In the genomic region with DNA sequence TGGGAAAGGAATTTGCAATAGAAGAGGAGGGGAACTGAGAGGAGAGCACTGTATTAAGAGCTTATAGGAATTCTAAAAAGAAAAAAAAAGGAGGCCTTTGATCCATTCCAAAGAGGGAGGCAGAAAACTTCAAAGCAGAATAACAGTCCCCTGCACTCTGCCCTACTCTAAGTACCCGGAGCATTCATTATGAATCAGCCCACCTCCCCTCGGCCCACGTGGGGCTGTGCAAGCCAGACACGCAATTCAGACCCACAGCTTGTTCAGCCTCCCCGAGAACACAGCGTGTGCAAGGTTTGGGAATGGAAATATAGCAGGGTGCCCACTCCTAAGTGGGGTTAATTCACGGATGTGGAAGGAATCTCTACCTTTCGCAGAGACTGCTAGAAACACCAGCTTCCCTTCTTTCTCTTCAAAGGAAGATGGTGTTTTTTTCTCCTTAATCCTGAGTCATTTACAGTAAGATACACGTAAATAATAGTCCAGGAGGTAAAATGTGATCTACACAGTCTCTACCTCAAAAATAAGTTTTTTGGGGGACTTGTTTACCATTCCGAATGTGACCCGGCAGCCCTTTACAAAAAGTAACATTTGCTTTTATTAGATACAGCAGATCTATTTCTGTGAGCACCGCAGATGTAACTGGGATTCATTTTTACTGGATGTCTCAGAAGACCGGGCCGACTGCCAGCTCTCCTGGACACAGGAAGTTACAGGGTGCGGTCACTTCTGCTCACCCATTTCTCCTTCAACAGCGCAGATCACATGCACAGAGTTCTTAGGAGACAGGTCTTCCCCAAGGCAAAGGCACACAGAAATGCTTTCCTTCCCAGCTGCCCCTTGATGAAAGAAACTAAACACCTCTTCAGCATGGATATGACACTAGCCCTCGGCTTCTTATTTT, we compare ENCODE assay signal across 9 cellular contexts.
A peak's percentile ranks its signal among the peaks of the same experiment; 100 is the strongest.
DNase-seq lines count a peak whose midpoint lies in the region; ATAC-seq, FAIRE-seq and TF ChIP-seq lines count a peak whose summit lies in the region.
"Had no signal": no experiment of that assay in that cellular context is flagged by ENCODE, and none has a peak within 500 bp of the region (broad histone marks: within the 10 kb centered on the region; RNA-seq: fewer than 3 reads in every experiment).

No MANE protein-coding gene starts in this region.

- peak; percentile 93 to 97 for ATAC-seq in A549
- ATAC-seq in HG03135 (IDR thresholded peaks at IDR 0.05; ENCODE audit: unreplicated experiment): no peak

- no peak for TF ChIP-seq POLR2A in A549 (IDR thresholded peaks at IDR 0.05; ENCODE audit: low read length)

- H3K4me2 ChIP-seq in A549: peak overlapping the region; percentile 79
- no peak overlapping the region for H3K4me2 ChIP-seq in mesendoderm (ENCODE audit: low read length)

- no peak for TF ChIP-seq EP300 in A549 (IDR thresholded peaks at IDR 0.05)

- H4K5ac ChIP-seq in mesendoderm (ENCODE audit: low read length): no peak overlapping the region

- CTCF ChIA-PET in A549 (lab: Yijun Ruan, JAX): interaction anchor here (0.6 to 1.7 kb wide), 3 partner anchors 8 to 243 kb away, joined by 3 to 8 read pairs (median 4); no protein-coding TSS in a partner anchor

- H2BK120ac ChIP-seq in mesendoderm (ENCODE audit: low read depth, low read length): peak overlapping the region; percentile 63

- no peak overlapping the region for H2BK15ac ChIP-seq in mesendoderm (replicated peaks; ENCODE audit: low read depth)

- H2AK5ac ChIP-seq in mesendoderm (ENCODE audit: low read length): no peak overlapping the region

- peak overlapping the region; percentile 44 for H3K56ac ChIP-seq in mesendoderm (ENCODE audit: low read length)

- H3K23ac ChIP-seq in mesendoderm (ENCODE audit: low read length): no peak overlapping the region

- no peak overlapping the region for H3K4ac ChIP-seq in mesendoderm (ENCODE audit: low read depth, low read length)

- peak overlapping the region; percentile 17 for H2BK5ac ChIP-seq in mesendoderm (ENCODE audit: low read length)

- H3K4me1 ChIP-seq in A549 (peaks cover 32% of the 10 kb centered on the region), mesendoderm (ENCODE audit: control insufficient read depth, low read depth, low read length) (peaks cover 8% of the 10 kb centered on the region)

- peak overlapping the region; percentile 80 for H3K18ac ChIP-seq in mesendoderm (ENCODE audit: low read length)

- peaks cover 4% of the 10 kb centered on the region; the same call in 1 of the 3 replicates for H3K9me3 ChIP-seq in A549

- H3K4me3 ChIP-seq in A549 (no peak overlapping the region), mesendoderm (ENCODE audit: low read length) (no peak overlapping the region)

- no peak for TF ChIP-seq RAD21 in A549 (conservative IDR thresholded peaks at IDR 0.05 in 1 of 2, IDR thresholded peaks at IDR 0.05 in 1 of 2)

- TF ChIP-seq CTCF in A549 (IDR thresholded peaks at IDR 0.05): no peak

- H3K27ac ChIP-seq in A549 (peak overlapping the region; percentile 76 to 89), cingulate gyrus (ENCODE audit: low read depth, low read length) (peak overlapping the region; percentile 12), mesendoderm (ENCODE audit: low read depth, low read length) (no peak overlapping the region)

- in situ Hi-C loops in KBM-7 (cut with MboI; ENCODE audit: low pct_unique_long_range_greater_than_20kb, low sequenced_read_pairs): no loop called here

- DNase-seq in A549 (ENCODE audit: low read depth in 1 of 2, low spot score in 1 of 2) (peak; percentile 31 to 81), LHCN-M2 (ENCODE audit: low read depth) (peak; percentile 94), mesendoderm (no peak), NCI-H187 (lab: John Stamatoyannopoulos, UW) (no peak), hippocampal formation (lab: John Stamatoyannopoulos, UW) (no peak), KBM-7 (no peak)
- DNase-seq: NCI-H1436 treated with DMSO at 0.1 percent for 48 hours had no signal

- POLR2A ChIA-PET in A549 (lab: Yijun Ruan, JAX): interaction anchor here (1.0 kb wide), 1 partner anchor 39 kb away, joined by 4 read pairs; no protein-coding TSS in a partner anchor

- no peaks in the 10 kb centered on the region for H3K36me3 ChIP-seq in mesendoderm (ENCODE audit: control insufficient read depth, insufficient read depth, low read length)

- FAIRE-seq in A549 (lab: Jason Lieb, UNC): no peak

- H4K8ac ChIP-seq in mesendoderm (ENCODE audit: low read depth, low read length): no peak overlapping the region

- no peak overlapping the region for H3K9ac ChIP-seq in mesendoderm (ENCODE audit: low read length)

- no peaks in the 10 kb centered on the region for H3K79me1 ChIP-seq in mesendoderm (ENCODE audit: low read length)

- H3K79me2 ChIP-seq in mesendoderm (ENCODE audit: control insufficient read depth, insufficient read depth, low read length): no peaks in the 10 kb centered on the region

- no peaks in the 10 kb centered on the region for H3K27me3 ChIP-seq in mesendoderm (ENCODE audit: insufficient read depth, low read length, poor library complexity)

- 15% methylated on average over 17 of the region's 17 CpGs for WGBS in A549 (ENCODE audit: missing lambda C conversion rate)
- no CpG with 5 or more reads among the region's 17 CpGs for WGBS in mesendoderm (ENCODE audit: extremely low coverage, insufficient coverage, low lambda C conversion rate)

TF ChIP-seq in A549, 52 proteins besides CTCF, POLR2A, EP300 and RAD21:
- TF ChIP-seq JUN (IDR thresholded peaks at IDR 0.05) (0 out of 5 replicates have a peak, but pooled peaks of 1 of the 2 experiments have one; percentile 39), ZFP36 (IDR thresholded peaks at IDR 0.05; ENCODE audit: borderline replicate concordance, partially characterized antibody) (no peak)

Comparison
In these comparisons a context has a peak if more than half of its experiments do, and no peak if none do; other contexts are left out.
1. DNase-seq: peak in A549 (2 of 2) and LHCN-M2 (single experiment); none in mesendoderm (single experiment), NCI-H187 (0 of 2), hippocampal formation (0 of 2) and KBM-7 (single experiment).